16 cellular contexts compared by ENCODE assay signal in genomic region chr6:107626645-107627044, GRCh38.
DNase-seq lines count a peak whose midpoint lies in the region; ATAC-seq and TF ChIP-seq lines count a peak whose summit lies in the region.
"Had no signal": no experiment of that assay in that cellular context is flagged by ENCODE, and none has a peak within 500 bp of the region (broad histone marks: within the 10 kb centered on the region; RNA-seq: fewer than 3 reads in every experiment).

No MANE protein-coding gene starts in this region.

- H3K27ac ChIP-seq in GM23338 (ENCODE audit: low read depth) (no peak overlapping the region), SJCRH30 (peak overlapping the region; percentile 79), H9 (ENCODE audit: insufficient read length, low read depth, low read length) (no peak overlapping the region)
- H3K27ac ChIP-seq: BLaER1 treated with 17β-estradiol and CSF1 and Interleukin-3, amounts not matched to agents 10 nM and 100 nM had no signal

- H3K27me3 Mint-ChIP-seq in GM23338 (ENCODE audit: insufficient read depth, low read depth, poor library complexity) (peaks cover 1% of the 10 kb centered on the region), glutamatergic neuron (ENCODE audit: unreplicated experiment) (peaks cover 2% of the 10 kb centered on the region), H9 (ENCODE audit: low read depth) (no peaks in the 10 kb centered on the region)
- H3K27me3 Mint-ChIP-seq: IgD-negative memory B cell had no signal

- no peak overlapping the region for H2AFZ ChIP-seq in GM23338
- H2AFZ ChIP-seq in H9 (ENCODE audit: low read length): no peak overlapping the region

- H3K4me2 ChIP-seq in GM23338 (no peak overlapping the region), H9 (ENCODE audit: insufficient read depth, insufficient read length, low read length) (no peak overlapping the region)
- H3K4me2 ChIP-seq: BLaER1 treated with 17β-estradiol and CSF1 and Interleukin-3, amounts not matched to agents 10 nM and 100 nM had no signal

- H3K4me3 ChIP-seq in GM23338 (no peak overlapping the region), SJCRH30 (no peak overlapping the region)
- H3K4me3 ChIP-seq: BLaER1 treated with 17β-estradiol and CSF1 and Interleukin-3, amounts not matched to agents 10 nM and 100 nM; HAP-1 had no signal

- no CpG with 5 or more reads among the region's 5 CpGs for WGBS in H9 (ENCODE audit: extremely low coverage, insufficient read length, low lambda C conversion rate)

- H2BK5ac ChIP-seq in H9 (ENCODE audit: insufficient read length, low read length): no peak overlapping the region

- no peak overlapping the region for H2BK120ac ChIP-seq in H9 (ENCODE audit: low read depth, low read length, poor library complexity, severe bottlenecking)

- H3K18ac ChIP-seq in H9 (ENCODE audit: insufficient read length, low read depth, low read length): no peak overlapping the region

- H4K5ac ChIP-seq in H9 (ENCODE audit: insufficient read length, low read depth, low read length): no peak overlapping the region

- H3K4me1 Mint-ChIP-seq in GM23338: peaks cover 57% of the 10 kb centered on the region
- H3K4me1 Mint-ChIP-seq in glutamatergic neuron (ENCODE audit: low read depth, unreplicated experiment): peaks cover 14% of the 10 kb centered on the region
- peaks cover 51 to 55% of the 10 kb centered on the region in 2 experiments for H3K4me1 Mint-ChIP-seq in H9
- H3K4me1 Mint-ChIP-seq: B cell had no signal

- H2BK15ac ChIP-seq in H9 (ENCODE audit: low read depth, low read length): no peak overlapping the region

- no peak overlapping the region for H3K56ac ChIP-seq in H9 (ENCODE audit: insufficient read length, low read depth, low read length)

- H3K4me3 Mint-ChIP-seq in GM23338 (no peak overlapping the region), glutamatergic neuron (ENCODE audit: unreplicated experiment) (no peak overlapping the region), H9 (no peak overlapping the region)
- H3K4me3 Mint-ChIP-seq: B cell; CD8-positive, alpha-beta T cell; IgD-negative memory B cell had no signal

- H3K27ac Mint-ChIP-seq in GM23338: no peak overlapping the region
- peak overlapping the region; percentile 10 for H3K27ac Mint-ChIP-seq in glutamatergic neuron (ENCODE audit: unreplicated experiment)
- peak overlapping the region in 1 of 3 experiments; percentile 43; a peak in 1 of 7 replicates for H3K27ac Mint-ChIP-seq in H9
- H3K27ac Mint-ChIP-seq: B cell; CD8-positive, alpha-beta T cell; IgD-negative memory B cell had no signal

- H3K9me3 ChIP-seq in SJCRH30 (replicated peaks) (no peaks in the 10 kb centered on the region), H9 (ENCODE audit: control insufficient read depth, low read depth, low read length) (no peaks in the 10 kb centered on the region)
- H3K9me3 ChIP-seq: BLaER1 treated with 17β-estradiol and CSF1 and Interleukin-3, amounts not matched to agents 10 nM and 100 nM; HAP-1 had no signal

- no peak for DNase-seq in GM23338 (ENCODE audit: low spot score)
- DNase-seq in SJCRH30: peak; percentile 55 to 79
- DNase-seq in glutamatergic neuron: no peak
- no peak for DNase-seq in DMS153 (lab: John Stamatoyannopoulos, UW)
- no peak for DNase-seq in DMS153 treated with DMSO at 0.1 percent for 48 hours (lab: John Stamatoyannopoulos, UW; ENCODE audit: unreplicated experiment)
- no peak for DNase-seq in H9
- DNase-seq: 8988T; CD8-positive, alpha-beta T cell; COR-L47; GF-D8 had no signal

- H3K14ac ChIP-seq in H9 (ENCODE audit: insufficient read depth, low read length): no peak overlapping the region

- no peak overlapping the region for H2AK5ac ChIP-seq in H9 (ENCODE audit: insufficient read length, low read length)

- no peak for TF ChIP-seq CTCF in GM23338 (conservative IDR thresholded peaks at IDR 0.05; ENCODE audit: low read depth in 2 of 2)
- TF ChIP-seq CTCF in glutamatergic neuron (IDR thresholded peaks at IDR 0.05; ENCODE audit: partially characterized antibody, unreplicated experiment): no peak
- TF ChIP-seq CTCF in H9 (conservative IDR thresholded peaks at IDR 0.05): no peak

- H3K27me3 ChIP-seq in GM23338 (ENCODE audit: insufficient read depth) (peaks cover under 1% of the 10 kb centered on the region; the same call in 1 of the 2 replicates), SJCRH30 (no peaks in the 10 kb centered on the region), H9 (ENCODE audit: insufficient read depth, low read length) (no peaks in the 10 kb centered on the region)
- H3K27me3 ChIP-seq: BLaER1 treated with 17β-estradiol and CSF1 and Interleukin-3, amounts not matched to agents 10 nM and 100 nM had no signal

- H4K91ac ChIP-seq in H9 (ENCODE audit: insufficient read length, low read depth, low read length): no peak overlapping the region

- H3F3A ChIP-seq in GM23338 (replicated peaks; ENCODE audit: low read depth): no peaks in the 10 kb centered on the region

- H3K4me1 ChIP-seq in GM23338 (ENCODE audit: insufficient read depth) (peaks cover 42% of the 10 kb centered on the region), SJCRH30 (peaks cover 56% of the 10 kb centered on the region), H9 (ENCODE audit: insufficient read depth, low read length) (peaks cover 15% of the 10 kb centered on the region)
- H3K4me1 ChIP-seq: BLaER1 treated with 17β-estradiol and CSF1 and Interleukin-3, amounts not matched to agents 10 nM and 100 nM had no signal

- ATAC-seq in GM23338 (peak; percentile 43), GM18517 (IDR thresholded peaks at IDR 0.05; ENCODE audit: unreplicated experiment) (no peak)
- ATAC-seq: CD8-positive, alpha-beta T cell; HepG2 had no signal

- no peaks in the 10 kb centered on the region for H3K36me3 ChIP-seq in GM23338 (ENCODE audit: insufficient read depth)
- H3K36me3 ChIP-seq in SJCRH30: no peaks in the 10 kb centered on the region
- H3K36me3 ChIP-seq: BLaER1 treated with 17β-estradiol and CSF1 and Interleukin-3, amounts not matched to agents 10 nM and 100 nM; HAP-1 had no signal

- H3T11ph ChIP-seq in H9 (ENCODE audit: low read length): no peak overlapping the region

- H3K4ac ChIP-seq in H9 (ENCODE audit: low read depth, low read length): no peak overlapping the region

- H3K79me1 ChIP-seq in H9 (ENCODE audit: insufficient read depth, low read depth, low read length, poor library complexity, severe bottlenecking): no peaks in the 10 kb centered on the region

- no peak overlapping the region for H3K9ac ChIP-seq in H9 (ENCODE audit: extremely low read depth, insufficient read length, low read length)
- H3K9ac ChIP-seq: BLaER1 treated with 17β-estradiol and CSF1 and Interleukin-3, amounts not matched to agents 10 nM and 100 nM had no signal

- H3K36me3 Mint-ChIP-seq in GM23338 (ENCODE audit: low read depth) (no peaks in the 10 kb centered on the region), glutamatergic neuron (ENCODE audit: unreplicated experiment) (no peaks in the 10 kb centered on the region), H9 (ENCODE audit: insufficient read depth in 1 of 3, low read depth in 3 of 3) (no peaks in the 10 kb centered on the region)
- H3K36me3 Mint-ChIP-seq: CD8-positive, alpha-beta T cell had no signal

- no peaks in the 10 kb centered on the region for H3K23me2 ChIP-seq in H9 (ENCODE audit: insufficient read length, low read depth, low read length, poor library complexity, severe bottlenecking)

- H3K9me3 Mint-ChIP-seq in GM23338 (no peaks in the 10 kb centered on the region), glutamatergic neuron (ENCODE audit: unreplicated experiment) (peaks cover under 1% of the 10 kb centered on the region), H9 (no peaks in the 10 kb centered on the region)
- H3K9me3 Mint-ChIP-seq: CD8-positive, alpha-beta T cell; IgD-negative memory B cell had no signal

- no peak overlapping the region for H2BK20ac ChIP-seq in H9 (ENCODE audit: low read depth, low read length, poor library complexity, severe bottlenecking)

- no peak overlapping the region for H4K8ac ChIP-seq in H9 (replicated peaks; ENCODE audit: insufficient read length, low read depth, low read length)

- H3K23ac ChIP-seq in H9 (ENCODE audit: insufficient read length, low read depth, low read length): no peak overlapping the region

- H3K79me2 ChIP-seq in GM23338 (replicated peaks; ENCODE audit: insufficient read depth) (no peaks in the 10 kb centered on the region), H9 (ENCODE audit: insufficient read depth, low read length) (no peaks in the 10 kb centered on the region)

- H2BK12ac ChIP-seq in H9 (ENCODE audit: insufficient read length, low read depth, low read length): no peak overlapping the region

- H3K9me2 ChIP-seq in GM23338 (ENCODE audit: insufficient read depth): 0 out of 2 replicates have a peak, but pooled peaks cover 3% of the 10 kb centered on the region

- H4K20me1 ChIP-seq in GM23338 (replicated peaks; ENCODE audit: insufficient read depth) (no peaks in the 10 kb centered on the region), H9 (ENCODE audit: control insufficient read depth, insufficient read depth, insufficient read length) (no peaks in the 10 kb centered on the region)
- H4K20me1 ChIP-seq: BLaER1 treated with 17β-estradiol and CSF1 and Interleukin-3, amounts not matched to agents 10 nM and 100 nM had no signal

TF ChIP-seq in GM23338, 12 proteins besides CTCF, POLR2A, EP300 and RAD21 (continues in another document):
- TF ChIP-seq ZNF114 (CRISPR knock-in tag; IDR thresholded peaks at IDR 0.05): no peak
- no peak for TF ChIP-seq ZNF331 (CRISPR knock-in tag; IDR thresholded peaks at IDR 0.05; ENCODE audit: low read depth)

Comparison
In these comparisons a context has a peak if more than half of its experiments do, and no peak if none do; other contexts are left out.
1. DNase-seq: peak in SJCRH30 (2 of 2); none in GM23338 (single experiment), glutamatergic neuron (single experiment), DMS153 (single experiment), DMS153 treated with DMSO at 0.1 percent for 48 hours (single experiment) and H9 (single experiment).